1 cellular context compared by ENCODE assay signal in the genomic region with DNA sequence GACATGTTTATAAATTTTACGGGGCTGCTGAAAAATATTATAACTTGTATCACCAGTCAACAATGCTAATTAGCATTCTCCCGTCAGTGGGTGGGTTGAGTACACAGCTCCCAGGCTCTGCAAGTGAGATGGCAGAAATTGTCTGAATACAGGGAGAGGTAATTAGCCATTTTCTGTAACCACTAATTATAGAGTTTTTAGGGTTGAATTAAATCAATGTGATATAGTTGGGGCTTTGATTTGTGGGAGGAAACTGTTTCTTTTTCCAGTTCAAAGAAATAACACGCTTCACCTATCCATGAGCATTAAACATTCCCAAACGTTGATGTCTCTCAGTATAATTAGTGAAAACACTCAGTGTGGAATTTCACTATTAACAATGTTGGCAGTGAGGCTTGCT.
TF ChIP-seq lines count a peak whose summit lies in the region.

No MANE protein-coding gene starts in this region.

TF ChIP-seq in HepG2, 621 proteins besides CTCF, POLR2A, EP300 and RAD21:
- TF ChIP-seq THAP11 (CRISPR knock-in tag; IDR thresholded peaks at IDR 0.05): no peak
- no peak for TF ChIP-seq ZNF468 (CRISPR knock-in tag; IDR thresholded peaks at IDR 0.05)
- TF ChIP-seq, protein P1, sequence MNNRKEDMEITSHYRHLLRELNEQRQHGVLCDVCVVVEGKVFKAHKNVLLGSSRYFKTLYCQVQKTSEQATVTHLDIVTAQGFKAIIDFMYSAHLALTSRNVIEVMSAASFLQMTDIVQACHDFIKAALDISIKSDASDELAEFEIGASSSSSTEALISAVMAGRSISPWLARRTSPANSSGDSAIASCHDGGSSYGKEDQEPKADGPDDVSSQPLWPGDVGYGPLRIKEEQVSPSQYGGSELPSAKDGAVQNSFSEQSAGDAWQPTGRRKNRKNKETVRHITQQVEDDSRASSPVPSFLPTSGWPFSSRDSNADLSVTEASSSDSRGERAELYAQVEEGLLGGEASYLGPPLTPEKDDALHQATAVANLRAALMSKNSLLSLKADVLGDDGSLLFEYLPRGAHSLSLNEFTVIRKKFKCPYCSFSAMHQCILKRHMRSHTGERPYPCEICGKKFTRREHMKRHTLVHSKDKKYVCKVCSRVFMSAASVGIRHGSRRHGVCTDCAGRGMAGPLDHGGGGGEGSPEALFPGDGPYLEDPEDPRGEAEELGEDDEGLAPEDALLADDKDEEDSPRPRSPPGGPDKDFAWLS (CRISPR knock-in tag; IDR thresholded peaks at IDR 0.05; ENCODE audit: borderline replicate concordance): no peak
